Comparison of ENCODE assay signal across 30 cellular contexts in the genomic region with DNA sequence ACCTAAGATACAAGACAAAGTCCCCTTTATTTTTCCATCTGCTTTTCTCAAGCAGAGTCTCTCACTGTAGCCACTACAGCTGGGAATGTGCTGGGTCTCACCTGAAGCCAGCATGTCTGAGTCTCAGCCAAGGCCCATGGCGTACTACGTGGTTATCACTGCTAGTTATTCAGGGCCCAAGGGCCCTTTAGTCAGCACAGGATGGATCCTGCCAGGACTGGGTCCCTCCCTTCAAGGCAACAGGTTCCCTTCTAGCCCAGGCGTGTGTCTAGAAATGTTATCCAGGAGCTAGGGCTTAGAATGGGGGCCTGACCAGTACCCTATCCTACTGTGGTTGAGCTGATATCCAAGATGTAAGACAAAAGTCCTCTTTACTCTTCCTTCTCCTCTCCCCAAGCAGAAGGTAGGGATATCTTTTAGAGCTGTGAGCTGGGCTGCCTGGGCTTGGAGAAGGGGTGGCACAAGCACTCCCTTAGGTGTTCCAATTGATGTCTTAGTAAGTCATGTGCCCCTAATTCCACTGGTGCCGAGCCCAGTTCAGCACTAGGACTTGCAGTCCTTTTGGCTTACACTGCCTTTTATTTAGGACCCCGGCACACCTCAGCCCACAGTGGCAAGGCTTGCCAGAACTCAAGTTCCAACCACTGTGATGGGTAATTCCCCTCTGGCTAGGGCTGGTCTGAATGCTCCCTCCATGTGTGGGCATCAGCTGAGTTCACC.
"Had no signal": no experiment of that assay in that cellular context is flagged by ENCODE, and none has a peak within 500 bp of the region (broad histone marks: within the 10 kb centered on the region; RNA-seq: fewer than 3 reads in every experiment).

No MANE protein-coding gene starts in this region.

- H3K27ac ChIP-seq: ascending aorta, cardiac muscle cell, Peyer's patch, VCaP had no signal

- H3K9me3 ChIP-seq: ascending aorta, Peyer's patch had no signal

- H3K36me3 ChIP-seq: cardiac muscle cell, Peyer's patch had no signal

- DNase-seq: activated B cell treated with CpG ODN at 0.5 μM for 24 hours; activated CD4-positive, alpha-beta T cell treated with anti-CD3 and anti-CD28 coated beads for 4 hours; activated CD4-positive, alpha-beta T cell treated with anti-CD3 and anti-CD28 coated beads, Interleukin-2, amount 50 U/mL, for 4 hours; activated CD4-positive, CD25-positive, alpha-beta regulatory T cell treated with anti-CD3 and anti-CD28 coated beads, Interleukin-2, amount 50 U/mL, for 72 hours; activated CD8-positive, alpha-beta T cell treated with anti-CD3 and anti-CD28 coated beads for 36 hours; activated gamma-delta T cell; activated naive CD4-positive, alpha-beta T cell treated with Interleukin-2 at 50 U/mL for 16 hours; activated naive CD8-positive, alpha-beta T cell treated with anti-CD3 and anti-CD28 coated beads, Interleukin-2, amount 10 ng/mL, durations not matched to agents 7 days and 5 days; activated T-cell treated with anti-CD3 and anti-CD28 coated beads, Interleukin-2, amount 50 U/mL, for 1 hour; activated T-cell treated with anti-CD3 and anti-CD28 coated beads, Interleukin-2, amount 50 U/mL, for 72 hours; amygdala; Kasumi-1; KG1; MG63; NCI-H1048; NCI-H1436 treated with DMSO at 0.1 percent for 48 hours; NCI-H1694 treated with DMSO at 0.1 percent for 48 hours; NCI-H2029; NCI-H345; NCI-H524 treated with DMSO at 0.1 percent for 48 hours; PC-3; Peyer's patch; RPMI8226; SW 1271; T-helper 1 cell; T-helper 2 cell; T-helper 9 cell had no signal

- ATAC-seq: activated CD8-positive, alpha-beta T cell treated with anti-CD3 and anti-CD28 coated beads for 36 hours; activated T-cell treated with anti-CD3 and anti-CD28 coated beads, Interleukin-2, amount 50 U/mL, for 72 hours had no signal

- H3K27me3 ChIP-seq: ascending aorta, cardiac muscle cell, MG63, Peyer's patch had no signal

- H3K4me3 ChIP-seq: ascending aorta, cardiac muscle cell, MG63, Peyer's patch had no signal

- H3K4me1 ChIP-seq: ascending aorta, Peyer's patch had no signal
